Comparison of ENCODE assay signal across 21 cellular contexts in the genomic region with DNA sequence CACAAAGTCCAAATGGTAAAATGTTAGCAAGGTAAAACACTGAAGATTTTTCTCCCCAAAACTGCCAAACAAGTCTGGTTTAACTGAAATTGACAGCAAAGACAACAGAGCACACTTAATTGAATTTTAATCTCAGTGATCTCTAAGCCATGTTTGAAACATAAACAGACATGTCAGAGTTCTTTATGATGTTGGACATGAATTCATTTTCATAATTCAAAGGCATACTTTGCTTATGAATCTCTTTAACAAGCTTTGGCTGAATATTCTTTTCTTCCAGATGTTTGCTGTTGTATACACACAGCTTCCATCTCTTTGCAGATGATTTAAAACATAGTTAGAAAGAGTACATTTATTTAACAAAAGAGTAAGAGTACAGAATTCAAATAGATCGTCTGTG.
"Had no signal": no experiment of that assay in that cellular context is flagged by ENCODE, and none has a peak within 500 bp of the region (broad histone marks: within the 10 kb centered on the region; RNA-seq: fewer than 3 reads in every experiment).

No MANE protein-coding gene starts in this region.

- H3K4me3 Mint-ChIP-seq: activated naive CD4-positive, alpha-beta T cell treated with anti-CD3 and anti-CD28 coated beads, Interleukin-2, amount 50 U/mL, for 24 hours; activated T-cell treated with anti-CD3 and anti-CD28 coated beads, Interleukin-2, amount 50 U/mL, for 4 hours; dendritic cell treated with granulocyte-macrophage colony-stimulating factor and Interleukin-4, amounts not matched to agents 40 ng/mL and 50 ng/mL, for 4 days; memory B cell; natural killer cell had no signal

- H3K36me3 Mint-ChIP-seq: memory B cell, natural killer cell had no signal

- H3K27me3 Mint-ChIP-seq: activated naive CD4-positive, alpha-beta T cell treated with anti-CD3 and anti-CD28 coated beads, Interleukin-2, amount 50 U/mL, for 24 hours; dendritic cell treated with granulocyte-macrophage colony-stimulating factor and Interleukin-4, amounts not matched to agents 40 ng/mL and 50 ng/mL, for 4 days; memory B cell; T-helper 17 cell had no signal

- H3K9me3 ChIP-seq: adrenal gland, esophagus squamous epithelium, neutrophil, thyroid gland had no signal

- DNase-seq: activated CD4-positive, alpha-beta T cell treated with anti-CD3 and anti-CD28 coated beads, Interleukin-2, amount 50 U/mL, for 1 hour; activated CD4-positive, CD25-positive, alpha-beta regulatory T cell treated with anti-CD3 and anti-CD28 coated beads, Interleukin-2, amount 50 U/mL, for 72 hours; activated CD8-positive, alpha-beta memory T cell treated with anti-CD3 and anti-CD28 coated beads, Interleukin-2, amount 50 U/mL, for 4 hours; activated effector memory CD4-positive, alpha-beta T cell treated with anti-CD3 and anti-CD28 coated beads, Interleukin-2, amount 50 U/mL, for 16 hours; activated T-cell treated with anti-CD3 and anti-CD28 coated beads, Interleukin-2, amount 50 U/mL, for 4 hours; adrenal gland; effector CD8-positive, alpha-beta T cell; esophagus squamous epithelium; left ventricle myocardium superior; natural killer cell; retina; stimulated activated CD4-positive, alpha-beta T cell treated with anti-CD3 and anti-CD28 coated beads, Interleukin-2, amount 100 ng/mL, for 24 hours; stimulated activated naive CD4-positive, alpha-beta T cell treated with Interleukin-2 at 50 U/mL for 16 hours; T-helper 17 cell; thyroid gland had no signal

- ATAC-seq: activated T-cell treated with anti-CD3 and anti-CD28 coated beads, Interleukin-2, amount 50 U/mL, for 4 hours; left ventricle myocardium superior; natural killer cell; T-helper 17 cell had no signal

- H3K27ac ChIP-seq: adrenal gland, neutrophil, thyroid gland, VCaP had no signal

- H3K9me3 Mint-ChIP-seq: activated naive CD4-positive, alpha-beta T cell treated with anti-CD3 and anti-CD28 coated beads, Interleukin-2, amount 50 U/mL, for 24 hours; dendritic cell treated with granulocyte-macrophage colony-stimulating factor and Interleukin-4, amounts not matched to agents 40 ng/mL and 50 ng/mL, for 4 days; memory B cell; natural killer cell had no signal

- H3K27ac Mint-ChIP-seq: activated naive CD4-positive, alpha-beta T cell treated with anti-CD3 and anti-CD28 coated beads, Interleukin-2, amount 50 U/mL, for 24 hours; dendritic cell treated with granulocyte-macrophage colony-stimulating factor and Interleukin-4, amounts not matched to agents 40 ng/mL and 50 ng/mL, for 4 days; memory B cell; natural killer cell had no signal

- H3K4me3 ChIP-seq: thyroid gland had no signal

- H3K27me3 ChIP-seq: adrenal gland, esophagus squamous epithelium, neutrophil, thyroid gland had no signal

- H3K4me1 ChIP-seq: adrenal gland, thyroid gland had no signal

- H3K4me1 Mint-ChIP-seq: memory B cell had no signal

- H3K36me3 ChIP-seq: adrenal gland, esophagus squamous epithelium, neutrophil, thyroid gland had no signal

- FAIRE-seq: frontal cortex had no signal
